In the genomic region with DNA sequence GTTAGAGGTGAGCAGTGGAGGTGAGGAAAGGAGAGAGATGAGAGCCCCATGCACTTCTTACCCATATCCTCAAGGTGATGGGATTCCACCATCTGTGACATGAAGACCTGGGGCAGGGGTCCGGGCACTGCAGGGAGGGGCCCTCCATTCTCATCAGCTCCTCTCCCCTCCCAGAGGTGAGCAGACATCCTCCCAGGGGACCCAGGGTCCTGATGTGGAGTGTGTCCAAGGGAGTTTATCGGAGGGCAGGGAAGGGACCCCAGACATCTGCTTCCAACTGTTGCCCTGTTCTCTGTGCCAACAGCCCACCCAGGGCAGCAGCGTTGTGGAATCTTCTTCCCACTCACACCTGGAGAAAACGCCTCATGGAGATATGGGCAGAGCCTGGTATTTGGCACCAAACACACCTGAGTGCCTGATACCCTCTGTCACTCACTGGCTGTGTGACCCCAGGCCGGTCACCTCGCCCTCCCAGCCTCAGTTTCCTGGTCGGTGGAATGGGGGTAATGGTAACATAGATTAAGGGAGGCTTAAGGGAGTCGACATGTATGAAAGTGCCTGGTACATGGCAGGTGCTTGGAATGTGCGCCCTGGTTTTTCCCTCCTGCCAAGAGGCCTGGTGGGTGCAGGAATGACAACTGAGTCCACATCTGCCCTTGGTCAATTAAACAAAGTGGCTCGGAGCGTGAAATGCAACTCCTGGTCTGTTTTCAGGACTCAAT, we compare ENCODE assay signal across 1 cellular context.
TF ChIP-seq lines count a peak whose summit lies in the region.

No MANE protein-coding gene starts in this region.

TF ChIP-seq in WTC11, 78 proteins besides CTCF, POLR2A, EP300 and RAD21 (continued from another document):
- TF ChIP-seq, protein P1, sequence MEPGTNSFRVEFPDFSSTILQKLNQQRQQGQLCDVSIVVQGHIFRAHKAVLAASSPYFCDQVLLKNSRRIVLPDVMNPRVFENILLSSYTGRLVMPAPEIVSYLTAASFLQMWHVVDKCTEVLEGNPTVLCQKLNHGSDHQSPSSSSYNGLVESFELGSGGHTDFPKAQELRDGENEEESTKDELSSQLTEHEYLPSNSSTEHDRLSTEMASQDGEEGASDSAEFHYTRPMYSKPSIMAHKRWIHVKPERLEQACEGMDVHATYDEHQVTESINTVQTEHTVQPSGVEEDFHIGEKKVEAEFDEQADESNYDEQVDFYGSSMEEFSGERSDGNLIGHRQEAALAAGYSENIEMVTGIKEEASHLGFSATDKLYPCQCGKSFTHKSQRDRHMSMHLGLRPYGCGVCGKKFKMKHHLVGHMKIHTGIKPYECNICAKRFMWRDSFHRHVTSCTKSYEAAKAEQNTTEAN (CRISPR knock-in tag; IDR thresholded peaks at IDR 0.05) = no peak
- TF ChIP-seq JUN (CRISPR knock-in tag; IDR thresholded peaks at IDR 0.05) (no peak), HMGA2 (CRISPR knock-in tag; IDR thresholded peaks at IDR 0.05) (no peak), RORB (CRISPR knock-in tag; IDR thresholded peaks at IDR 0.05) (no peak), SOX15 (CRISPR knock-in tag; IDR thresholded peaks at IDR 0.05) (no peak), ZNF121 (CRISPR knock-in tag; IDR thresholded peaks at IDR 0.05) (no peak), FOXK1 (CRISPR knock-in tag; IDR thresholded peaks at IDR 0.05) (no peak), ZNF232 (CRISPR knock-in tag; IDR thresholded peaks at IDR 0.05) (no peak), SMAD3 (CRISPR knock-in tag; IDR thresholded peaks at IDR 0.05; ENCODE audit: borderline replicate concordance) (no peak), SP1 (CRISPR knock-in tag; conservative IDR thresholded peaks at IDR 0.05) (no peak), TEAD4 (CRISPR knock-in tag; IDR thresholded peaks at IDR 0.05) (no peak), FOXJ3 (CRISPR knock-in tag; IDR thresholded peaks at IDR 0.05; ENCODE audit: borderline replicate concordance) (no peak), TEAD1 (CRISPR knock-in tag; IDR thresholded peaks at IDR 0.05) (no peak), CREM (CRISPR knock-in tag; IDR thresholded peaks at IDR 0.05) (no peak)
TF ChIP-seq in WTC11: peak in this region for 0.
